ENCODE assay signal across 21 cellular contexts in genomic region chr1:152191260-152191659, GRCh38. TPM values are rescaled to one million over a fixed set of nuclear protein-coding genes. Genes with fewer than 3 reads are reported as not detected.
A peak's percentile ranks its signal among the peaks of the same experiment; 100 is the strongest.
DNase-seq lines count a peak whose midpoint lies in the region; ATAC-seq and TF ChIP-seq lines count a peak whose summit lies in the region.
"Had no signal": no experiment of that assay in that cellular context is flagged by ENCODE, and none has a peak within 500 bp of the region (broad histone marks: within the 10 kb centered on the region; RNA-seq: fewer than 3 reads in every experiment).

No MANE protein-coding gene starts in this region.

- intact Hi-C loops in PC-9 (cut with micrococcal nuclease; ENCODE audit: unreplicated experiment) = no loop called here

- no peaks in the 10 kb centered on the region for H3K9me2 ChIP-seq in PC-9 (ENCODE audit: insufficient read depth)

- no peaks in the 10 kb centered on the region for H3K9me3 ChIP-seq in PC-9 (ENCODE audit: insufficient read depth, low read depth)
- H3K9me3 ChIP-seq: BLaER1, SJSA1 had no signal

- H3K4me3 ChIP-seq in PC-9 = no peak overlapping the region
- H3K4me3 ChIP-seq: BLaER1, MG63, SJSA1 had no signal

- H3F3A ChIP-seq in PC-9 (ENCODE audit: insufficient read depth, low read depth) = peaks cover 15% of the 10 kb centered on the region

- H3K27me3 ChIP-seq in PC-9 (ENCODE audit: insufficient read depth, low read depth) = peaks cover 22% of the 10 kb centered on the region; the same call in 1 of the 2 replicates
- H3K27me3 ChIP-seq: MG63, SJSA1 had no signal

- no peaks in the 10 kb centered on the region for H4K20me1 ChIP-seq in PC-9 (ENCODE audit: insufficient read depth)
- H4K20me1 ChIP-seq: BLaER1 had no signal

- H3K27ac ChIP-seq in C4-2B (peak overlapping the region; percentile 100), PC-9 (no peak overlapping the region), epithelial cell of prostate (peak overlapping the region; percentile 80)
- H3K27ac ChIP-seq: BLaER1, HL-60, SJSA1 had no signal

- H3K79me2 ChIP-seq in PC-9 (ENCODE audit: low read depth) = no peaks in the 10 kb centered on the region

- no peak for ATAC-seq in GM21390 (IDR thresholded peaks at IDR 0.05; ENCODE audit: unreplicated experiment)
- no peak for ATAC-seq in HG03039 (IDR thresholded peaks at IDR 0.05; ENCODE audit: unreplicated experiment)
- ATAC-seq: CD8-positive, alpha-beta T cell had no signal

- no peak for TF ChIP-seq CTCF in C4-2B (conservative IDR thresholded peaks at IDR 0.05)
- TF ChIP-seq CTCF in PC-9 (conservative IDR thresholded peaks at IDR 0.05) = no peak

- CTCF ChIA-PET in PC-9 (lab: Charles Lee) = no interaction called here

- H3K36me3 ChIP-seq in PC-9 (ENCODE audit: low read depth) = no peaks in the 10 kb centered on the region
- H3K36me3 ChIP-seq: BLaER1, MG63, SJSA1 had no signal

- no peak overlapping the region for H2AFZ ChIP-seq in PC-9

- no TSS peak for BruUV-seq in PC-9 (replicated peaks; lab: Mats Ljungman, UMichigan)

- no peak for DNase-seq in PC-9
- DNase-seq in epithelial cell of prostate (ENCODE audit: low read depth, low spot score) = no peak
- DNase-seq in renal cortical epithelial cell (ENCODE audit: low read depth) = peak; percentile 23
- DNase-seq in glomerular visceral epithelial cell (ENCODE audit: extremely low spot score) = no peak
- DNase-seq: CD8-positive, alpha-beta T cell; DMS79; H9; MG63; NCI-H1048; NCI-H1436 treated with DMSO at 0.1 percent for 48 hours; NCI-H2029; NCI-H345; NCI-H524 treated with DMSO at 0.1 percent for 48 hours had no signal

- H3K4me2 ChIP-seq in PC-9 = peak overlapping the region; percentile 24; the same call in 1 of the 2 replicates
- H3K4me2 ChIP-seq: BLaER1 had no signal

- peaks cover 24% of the 10 kb centered on the region for H3K4me1 ChIP-seq in PC-9 (replicated peaks; ENCODE audit: insufficient read depth)

- POLR2A ChIA-PET in PC-9 (lab: Charles Lee; ENCODE audit: unreplicated experiment) = no interaction called here

RNA-seq across cellular contexts. Expression of gene RPTN, which starts 32.2 kb away (rescaled TPM):
- total RNA-seq in PC-9 (2021) (not detected in 2 replicates), renal cortical epithelial cell (0.10 TPM in 1 of 2 replicates, not detected in the other)
- total RNA-seq: A673; CD8-positive, alpha-beta T cell; H9; HT1080; SJSA1 had no signal

RNA-seq across cellular contexts. Expression of gene HRNR, which starts 32.7 kb away (rescaled TPM):
- not detected in 2 replicates for total RNA-seq in PC-9 (2021)
- total RNA-seq in renal cortical epithelial cell = under 0.01 TPM in 2 replicates
- total RNA-seq: A673; CD8-positive, alpha-beta T cell; H9; HT1080 had no signal
